ENCODE assay signal across 8 cellular contexts in the genomic region with DNA sequence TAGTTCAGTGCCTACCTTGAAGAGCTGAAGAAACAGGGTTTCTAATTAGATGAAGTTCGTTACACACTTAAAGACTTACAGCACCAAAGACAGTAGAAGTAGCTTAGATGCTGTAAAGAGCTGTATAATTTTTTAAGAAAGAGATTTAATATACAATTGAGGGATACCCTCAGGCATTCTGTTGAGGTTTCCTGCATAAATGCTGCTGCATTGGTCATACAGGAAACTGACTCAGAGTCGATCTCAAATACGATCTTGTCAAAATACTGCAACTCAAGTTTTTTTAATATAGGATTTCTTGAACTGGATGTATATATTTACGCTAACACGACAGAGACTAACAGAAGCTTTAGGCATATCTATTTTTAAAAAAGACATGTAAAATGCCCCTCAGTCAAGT. TPM values are rescaled to one million over a fixed set of nuclear protein-coding genes. Genes with fewer than 3 reads are reported as not detected.
DNase-seq lines count a peak whose midpoint lies in the region; ATAC-seq, FAIRE-seq and TF ChIP-seq lines count a peak whose summit lies in the region.

No MANE protein-coding gene starts in this region.

- in situ Hi-C loops in K562 (cut with MboI): no loop called here

- H4K20me1 ChIP-seq in DOHH2 (ENCODE audit: control insufficient read depth, insufficient read depth, low read depth, low read length) (no peaks in the 10 kb centered on the region), K562 (replicated peaks; ENCODE audit: control insufficient read depth, insufficient read depth, low read length) (no peaks in the 10 kb centered on the region)

- H3K9me2 ChIP-seq in DOHH2 (replicated peaks; ENCODE audit: control insufficient read depth, low read length): no peaks in the 10 kb centered on the region

- H3K9me3 Mint-ChIP-seq in natural killer cell treated with Interleukin-12 subunit alpha and Interleukin-12 subunit beta and Interleukin-15 and Interleukin-18, amount 100 ng/mL, for 72 hours: no peaks in the 10 kb centered on the region

- H3K27me3 ChIP-seq in DOHH2 (ENCODE audit: control insufficient read depth, low read length) (no peaks in the 10 kb centered on the region), K562 (ENCODE audit: control insufficient read depth in 2 of 2, insufficient read depth in 2 of 2, low read length in 2 of 2) (no peaks in the 10 kb centered on the region), adrenal gland (no peaks in the 10 kb centered on the region)

- no peak for TF ChIP-seq RAD21 in K562 (CRISPR knock-in tag; conservative IDR thresholded peaks at IDR 0.05 in 1 of 2, IDR thresholded peaks at IDR 0.05 in 1 of 2)

- peak overlapping the region; percentile 95 for H3K4me3 Mint-ChIP-seq in natural killer cell treated with Interleukin-12 subunit alpha and Interleukin-12 subunit beta and Interleukin-15 and Interleukin-18, amount 100 ng/mL, for 72 hours

- no peaks in the 10 kb centered on the region for H3K9me1 ChIP-seq in K562 (ENCODE audit: control insufficient read depth, insufficient read depth, low read length)

- no peaks in the 10 kb centered on the region for H3K27me3 Mint-ChIP-seq in natural killer cell treated with Interleukin-12 subunit alpha and Interleukin-12 subunit beta and Interleukin-15 and Interleukin-18, amount 100 ng/mL, for 72 hours

- H3K4me3 ChIP-seq in DOHH2 (ENCODE audit: low read length) (peak overlapping the region; percentile 93), K562 (no peak overlapping the region), adrenal gland (no peak overlapping the region)

- H3K4me1 ChIP-seq in DOHH2 (ENCODE audit: control insufficient read depth, low read length) (peaks cover 42% of the 10 kb centered on the region), K562 (replicated peaks in 1 of 2; ENCODE audit: control insufficient read depth in 2 of 2, insufficient read depth in 2 of 2, low read length in 2 of 2) (peaks cover 12 to 24% of the 10 kb centered on the region in 2 experiments), adrenal gland (replicated peaks in 1 of 2) (peaks cover 11 to 27% of the 10 kb centered on the region in 2 donors)

- intact Hi-C loops in K562 (cut with micrococcal nuclease): loop anchor here (5.0 kb wide), 1 partner anchor 147 kb away; no protein-coding TSS in a partner anchor
- intact Hi-C loops in adrenal gland (cut with DNase I): no loop called here

- TF ChIP-seq EP300 in K562 (IDR thresholded peaks at IDR 0.05; ENCODE audit: low read length): no peak

- peaks cover 8% of the 10 kb centered on the region for H3K36me3 Mint-ChIP-seq in natural killer cell treated with Interleukin-12 subunit alpha and Interleukin-12 subunit beta and Interleukin-15 and Interleukin-18, amount 100 ng/mL, for 72 hours

- H3K27ac ChIP-seq in DOHH2 (ENCODE audit: low read depth, low read length) (peak overlapping the region; percentile 99), K562 (ENCODE audit: extremely low read depth, low read depth, low read length) (no peak overlapping the region), adrenal gland (no peak overlapping the region)

- peak overlapping the region; percentile 90 to 93 for H3K27ac Mint-ChIP-seq in natural killer cell treated with Interleukin-12 subunit alpha and Interleukin-12 subunit beta and Interleukin-15 and Interleukin-18, amount 100 ng/mL, for 72 hours

- H3F3A ChIP-seq in DOHH2 (ENCODE audit: control insufficient read depth, insufficient read depth): peaks cover 43% of the 10 kb centered on the region

- POLR2A ChIA-PET in K562 (lab: Yijun Ruan, JAX): no interaction called here

- FAIRE-seq in K562 (lab: Jason Lieb, UNC) (no peak), GM12891 (lab: Jason Lieb, UNC) (no peak)

- TF ChIP-seq CTCF in DOHH2 (IDR thresholded peaks at IDR 0.05; ENCODE audit: low read depth, low read length, poor library complexity, severe bottlenecking): no peak
- TF ChIP-seq CTCF in K562 (IDR thresholded peaks at IDR 0.05 in 2 of 3, conservative IDR thresholded peaks at IDR 0.05 in 1 of 3; ENCODE audit: insufficient read depth in 2 of 3, low read depth in 1 of 3, low read length in 3 of 3): no peak
- TF ChIP-seq CTCF in adrenal gland (IDR thresholded peaks at IDR 0.05): no peak

- H3K79me2 ChIP-seq in DOHH2 (ENCODE audit: control insufficient read depth, low read length) (peaks cover 27% of the 10 kb centered on the region), K562 (ENCODE audit: control insufficient read depth, insufficient read depth, low read length) (no peaks in the 10 kb centered on the region)

- CTCF ChIA-PET in K562 (lab: Yijun Ruan, JAX; ENCODE audit: low intra/inter-chr PET ratio): interaction anchor here (1.2 kb wide), 1 partner anchor 148 kb away, joined by 5 read pairs; no protein-coding TSS in a partner anchor

- peak; percentile 86 for DNase-seq in M059J (ENCODE audit: low read depth)
- DNase-seq in K562 (ENCODE audit: extremely low read depth in 1 of 4, low spot score in 3 of 4): peak in 1 of 4 experiments; percentile 25
- no peak for DNase-seq in natural killer cell treated with Interleukin-12 subunit alpha and Interleukin-12 subunit beta and Interleukin-15 and Interleukin-18, amount 100 ng/mL, for 72 hours (ENCODE audit: low spot score)
- no peak for DNase-seq in NCI-H1105 (lab: John Stamatoyannopoulos, UW)
- no peak for DNase-seq in D341Med (ENCODE audit: low spot score)
- no peak for DNase-seq in adrenal gland
- no peak for DNase-seq in GM12891 (ENCODE audit: insufficient read length, low spot score)

- H3K36me3 ChIP-seq in DOHH2 (ENCODE audit: control insufficient read depth, low read length) (peaks cover 12% of the 10 kb centered on the region), K562 (ENCODE audit: control insufficient read depth, insufficient read depth, low read length) (no peaks in the 10 kb centered on the region), adrenal gland (replicated peaks in 1 of 2) (no peaks in the 10 kb centered on the region)

- TF ChIP-seq POLR2A in K562 (conservative IDR thresholded peaks at IDR 0.05) (no peak), adrenal gland (IDR thresholded peaks at IDR 0.05) (no peak), GM12891 (IDR thresholded peaks at IDR 0.05; ENCODE audit: low read depth, low read length) (no peak)

- no peaks in the 10 kb centered on the region for H3K9me3 ChIP-seq in DOHH2 (ENCODE audit: control insufficient read depth, insufficient read depth, low read length)
- H3K9me3 ChIP-seq in K562 (replicated peaks; ENCODE audit: control insufficient read depth, insufficient read depth, low read depth, low read length): no peaks in the 10 kb centered on the region
- no peaks in the 10 kb centered on the region for H3K9me3 ChIP-seq in adrenal gland (replicated peaks in 1 of 3)

- no TSS peak for BruUV-seq in K562 (replicated peaks; lab: Mats Ljungman, UMichigan)

- H3K9ac ChIP-seq in K562 (ENCODE audit: insufficient read depth in 1 of 2, low read depth in 2 of 2, low read length in 2 of 2): no peak overlapping the region

- H2AFZ ChIP-seq in K562 (ENCODE audit: low read depth, low read length): peak overlapping the region; percentile 99

- ATAC-seq in K562: no peak
- no peak for ATAC-seq in natural killer cell treated with Interleukin-12 subunit alpha and Interleukin-12 subunit beta and Interleukin-15 and Interleukin-18, amount 100 ng/mL, for 72 hours

- H3K4me2 ChIP-seq in DOHH2 (ENCODE audit: low read length) (peak overlapping the region; percentile 96), K562 (ENCODE audit: insufficient read depth, low read length) (no peak overlapping the region)

- peaks cover 39 to 48% of the 10 kb centered on the region in 2 donors for H3K4me1 Mint-ChIP-seq in natural killer cell treated with Interleukin-12 subunit alpha and Interleukin-12 subunit beta and Interleukin-15 and Interleukin-18, amount 100 ng/mL, for 72 hours (ENCODE audit: low read depth in 2 of 2)

- WGBS in K562 (ENCODE audit: insufficient coverage, low coverage, missing lambda C conversion rate): 26% methylated on average over 5 of the region's 5 CpGs
- WGBS in adrenal gland, 4 donors: 44 to 50% (median 49%) methylated on average over 5 of the region's 5 CpGs

TF ChIP-seq in K562, 482 proteins besides CTCF, POLR2A, EP300 and RAD21 (continues in another document):
- no peak for TF ChIP-seq ZNF695 (CRISPR knock-in tag; IDR thresholded peaks at IDR 0.05)

TF ChIP-seq in GM12891, 5 proteins besides CTCF, POLR2A, EP300 and RAD21:
- TF ChIP-seq TAF1 (IDR thresholded peaks at IDR 0.05; ENCODE audit: low read depth, low read length) (no peak), POLR2AphosphoS5 (IDR thresholded peaks at IDR 0.05; ENCODE audit: low read depth, low read length) (no peak), SPI1 (IDR thresholded peaks at IDR 0.05; ENCODE audit: low read depth, low read length) (no peak), PAX5 (IDR thresholded peaks at IDR 0.05; ENCODE audit: insufficient read depth, low read length, severe bottlenecking) (no peak), POU2F2 (IDR thresholded peaks at IDR 0.05; ENCODE audit: low read depth, low read length) (no peak)

RNA-seq across cellular contexts. Expression of gene ARID5B, which starts 2.5 kb away (rescaled TPM):
- 31.1 and 43.9 TPM in 2 replicates for total RNA-seq in M059J (2014; rRNA removed; shearing (Covaris generic))
- 12.6 and 16.5 TPM in 2 replicates for total RNA-seq in K562 (2011; cell fraction: chromatin; rRNA removed; ENCODE audit: low replicate concordance)
- 6.3 and 6.4 TPM in 2 replicates for total RNA-seq in K562 (2011; cell fraction: nucleolus; rRNA removed)
- 7.4 and 9.8 TPM in 2 replicates for total RNA-seq in K562 (2011; cell fraction: nucleoplasm; rRNA removed)
- total RNA-seq in K562 (2014; rRNA removed) (1.4 and 2.1 TPM in 2 replicates), K562 (2014; rRNA removed; fragmentation: Illumina TruSeq; extraction: Trizol) (0.80 and 1.3 TPM in 2 replicates), K562 (2015; rRNA removed; fragmentation: Illumina TruSeq; extraction: Trizol) (0.80 and 0.90 TPM in 2 replicates), K562 (2021) (1.2 and 1.6 TPM in 2 replicates), adrenal gland (10 to 100 TPM in 7 of 8 donors, 1 to 10 TPM in 1; 8.6 to 42.4 (median 30.8) TPM)
- polyA plus RNA-seq in K562 (2011; rRNA removed) (0.57 and 1.5 TPM in 2 replicates), K562 (2014; fragmentation: Illumina TruSeq; extraction: Trizol) (0.64 and 0.73 TPM in 2 replicates), K562 (2014; fragmentation: Nextera tagmentation; extraction: Ambion mirVana) (1 to 10 TPM in 1 of 2 experiments, under 1 TPM in 1; 0.62 to 1.3 TPM), K562 (2014; rRNA removed) (0.48 and 0.58 TPM in 2 replicates), adrenal gland (10 to 100 TPM in 1 of 3 donors, 1 to 10 TPM in 2; 5.7 to 10.7 (median 9.0) TPM)
- 0.43 and 1.3 TPM in 2 replicates for polyA plus RNA-seq in K562 (2011; cell fraction: cytosol; rRNA removed)
- 1.2 and 3.5 TPM in 2 replicates for polyA plus RNA-seq in K562 (2011; cell fraction: nucleus; rRNA removed)
- 0.61 and 0.71 TPM in 2 replicates for polyA plus RNA-seq in K562 (2012)
- polyA minus RNA-seq in K562 (2011; rRNA and poly(A)+ RNA removed): 4.2 and 11.6 TPM in 2 replicates
- 2.6 and 3.0 TPM in 2 replicates for polyA minus RNA-seq in K562 (2011; cell fraction: cytosol; rRNA and poly(A)+ RNA removed)
- 7.7 and 12.4 TPM in 2 replicates for polyA minus RNA-seq in K562 (2011; cell fraction: nucleus; rRNA and poly(A)+ RNA removed)
- 10 to 100 TPM; 46.1 to 51.7 TPM for total RNA-seq in natural killer cell treated with Interleukin-12 subunit alpha and Interleukin-12 subunit beta and Interleukin-15 and Interleukin-18, amount 100 ng/mL, for 72 hours
- polyA plus RNA-seq in GM12891 (2012; ENCODE audit: low read depth, missing spikeins): 1.9 TPM
